Comparison of ENCODE assay signal across 16 cellular contexts in the genomic region with DNA sequence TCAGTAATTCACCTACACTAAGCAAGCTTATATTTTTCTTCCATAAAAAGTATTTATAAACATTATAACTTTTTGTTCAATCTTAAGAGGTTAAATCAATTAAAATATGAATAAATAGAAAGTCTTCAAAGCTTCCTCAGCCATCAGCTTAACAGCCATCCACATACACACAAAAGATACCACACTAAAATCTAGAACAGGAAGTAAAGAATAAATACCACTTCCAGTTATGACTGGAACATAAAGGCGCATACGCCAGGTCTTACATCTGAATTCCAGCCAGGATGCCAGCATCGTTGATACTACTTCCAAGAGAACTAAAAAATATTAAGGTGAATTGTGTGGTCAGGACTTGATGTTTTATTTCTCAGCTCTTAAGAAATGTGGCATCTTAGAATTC. TPM values are rescaled to one million over a fixed set of nuclear protein-coding genes. Genes with fewer than 3 reads are reported as not detected.
DNase-seq lines count a peak whose midpoint lies in the region; ATAC-seq and TF ChIP-seq lines count a peak whose summit lies in the region.
"Had no signal": no experiment of that assay in that cellular context is flagged by ENCODE, and none has a peak within 500 bp of the region (broad histone marks: within the 10 kb centered on the region; RNA-seq: fewer than 3 reads in every experiment).

No MANE protein-coding gene starts in this region.

- TF ChIP-seq CTCF in GM12865 (IDR thresholded peaks at IDR 0.05; ENCODE audit: insufficient read depth, low read depth, low read length, missing control alignments) (no peak), sigmoid colon (IDR thresholded peaks at IDR 0.05) (no peak), RWPE1 (conservative IDR thresholded peaks at IDR 0.05; ENCODE audit: low read depth) (no peak), left ventricle myocardium inferior (IDR thresholded peaks at IDR 0.05; ENCODE audit: borderline replicate concordance) (no peak)

- peaks cover 2 to 19% (median 6%) of the 10 kb centered on the region in 3 donors for H3K27me3 ChIP-seq in sigmoid colon
- H3K27me3 ChIP-seq in left ventricle myocardium inferior (ENCODE audit: low read depth) = peaks cover 85% of the 10 kb centered on the region

- H3K4me3 ChIP-seq in GM12865 (ENCODE audit: low read depth, low read length) = no peak overlapping the region
- H3K4me3 ChIP-seq in sigmoid colon = no peak overlapping the region
- H3K4me3 ChIP-seq in left ventricle myocardium inferior = no peak overlapping the region
- H3K4me3 ChIP-seq: lower lobe of right lung, prostate gland, tibial nerve had no signal

- H3K27me3 Mint-ChIP-seq in activated naive CD4-positive, alpha-beta T cell treated with anti-CD3 and anti-CD28 coated beads for 36 hours (ENCODE audit: low read depth) = peaks cover 25% of the 10 kb centered on the region

- no peak overlapping the region for H3K27ac Mint-ChIP-seq in activated naive CD4-positive, alpha-beta T cell treated with anti-CD3 and anti-CD28 coated beads for 36 hours
- H3K27ac Mint-ChIP-seq: CD4-positive, CD25-positive, alpha-beta regulatory T cell had no signal

- peaks cover 6% of the 10 kb centered on the region for H3K4me1 Mint-ChIP-seq in activated naive CD4-positive, alpha-beta T cell treated with anti-CD3 and anti-CD28 coated beads for 36 hours (ENCODE audit: low read depth)

- CTCF ChIA-PET in activated naive CD4-positive, alpha-beta T cell treated with anti-CD3 and anti-CD28 coated beads for 36 hours (lab: Charles Lee) = interaction anchor here (0.9 to 1.3 kb wide), 2 partner anchors 393 to 621 kb away, joined by 3 to 4 read pairs; no protein-coding TSS in a partner anchor
- CTCF ChIA-PET in RWPE1 (lab: Yijun Ruan, JAX) = interaction anchor here (0.8 kb wide), 1 partner anchor 400 kb away, joined by 4 read pairs; no protein-coding TSS in a partner anchor

- no peaks in the 10 kb centered on the region for H3K9me3 Mint-ChIP-seq in activated naive CD4-positive, alpha-beta T cell treated with anti-CD3 and anti-CD28 coated beads for 36 hours

- H3K27ac ChIP-seq in sigmoid colon (no peak overlapping the region), RWPE1 (no peak overlapping the region), left ventricle myocardium inferior (replicated peaks) (no peak overlapping the region)
- H3K27ac ChIP-seq: lower lobe of right lung, tibial nerve, VCaP had no signal

- no peaks in the 10 kb centered on the region for H3K9me3 ChIP-seq in sigmoid colon
- no peaks in the 10 kb centered on the region for H3K9me3 ChIP-seq in left ventricle myocardium inferior (replicated peaks)
- H3K9me3 ChIP-seq: lower lobe of right lung, prostate gland, tibial nerve had no signal

- no peaks in the 10 kb centered on the region for H3K36me3 Mint-ChIP-seq in activated naive CD4-positive, alpha-beta T cell treated with anti-CD3 and anti-CD28 coated beads for 36 hours (ENCODE audit: low read depth)
- H3K36me3 Mint-ChIP-seq: CD4-positive, CD25-positive, alpha-beta regulatory T cell had no signal

- POLR2A ChIA-PET in RWPE1 (lab: Yijun Ruan, JAX; ENCODE audit: low non-redundant PET) = no interaction called here

- DNase-seq in GM12865 (ENCODE audit: low read depth) (peak; percentile 21), MV-4-11 (lab: John Stamatoyannopoulos, UW) (peak; percentile 41), sigmoid colon (no peak), RWPE1 (ENCODE audit: low spot score) (no peak), left ventricle myocardium inferior (no peak)
- DNase-seq in activated naive CD4-positive, alpha-beta T cell treated with anti-CD3 and anti-CD28 coated beads for 36 hours = no peak
- DNase-seq: CD4-positive, CD25-positive, alpha-beta regulatory T cell; cerebellar nuclear complex; lower lobe of right lung; NCI-H1092 treated with DMSO at 0.1 percent for 48 hours had no signal

- TF ChIP-seq POLR2A in sigmoid colon (IDR thresholded peaks at IDR 0.05) = no peak

- ATAC-seq in GM19438 (IDR thresholded peaks at IDR 0.05; ENCODE audit: low read depth, unreplicated experiment) = peak; percentile 71
- peak; percentile 73 for ATAC-seq in HG02943 (IDR thresholded peaks at IDR 0.05; ENCODE audit: low read depth, unreplicated experiment)
- ATAC-seq: lower lobe of right lung, Panc1 had no signal

- no peak for TF ChIP-seq EP300 in sigmoid colon (IDR thresholded peaks at IDR 0.05)

- H3K36me3 ChIP-seq in sigmoid colon (no peaks in the 10 kb centered on the region), left ventricle myocardium inferior (no peaks in the 10 kb centered on the region)
- H3K36me3 ChIP-seq: lower lobe of right lung, prostate gland, tibial nerve had no signal

- H3K4me1 ChIP-seq in sigmoid colon = peaks cover 0 to under 1% (median under 1%) of the 10 kb centered on the region in 4 donors
- H3K4me1 ChIP-seq in left ventricle myocardium inferior = peaks cover 3% of the 10 kb centered on the region
- H3K4me1 ChIP-seq: prostate gland had no signal

- H3K4me3 Mint-ChIP-seq in activated naive CD4-positive, alpha-beta T cell treated with anti-CD3 and anti-CD28 coated beads for 36 hours = no peak overlapping the region
- H3K4me3 Mint-ChIP-seq: CD4-positive, CD25-positive, alpha-beta regulatory T cell had no signal

- 31 to 33% methylated on average over 3 of the region's 3 CpGs for WGBS in sigmoid colon, 2 donors

- intact Hi-C loops in activated naive CD4-positive, alpha-beta T cell treated with anti-CD3 and anti-CD28 coated beads for 36 hours (cut with micrococcal nuclease) = no loop called here
- intact Hi-C loops in sigmoid colon (cut with DNase I) = no loop called here
- intact Hi-C loops in left ventricle myocardium inferior (cut with micrococcal nuclease) = no loop called here

RNA-seq across cellular contexts. Expression of gene SIX1, which starts 17.0 kb away (rescaled TPM):
- total RNA-seq in activated naive CD4-positive, alpha-beta T cell treated with anti-CD3 and anti-CD28 coated beads for 36 hours = not detected
- total RNA-seq in sigmoid colon = under 1 TPM in 1 of 4 donors, not detected in 3; 0.71 TPM
- polyA plus RNA-seq in sigmoid colon = under 1 TPM in 1 of 3 donors, not detected in 2; 0.01 TPM
- not detected for total RNA-seq in left ventricle myocardium inferior
- total RNA-seq: CD4-positive, CD25-positive, alpha-beta regulatory T cell had no signal
- polyA plus RNA-seq: CD4-positive, CD25-positive, alpha-beta regulatory T cell had no signal

Comparison
In these comparisons a context has a peak if more than half of its experiments do, and no peak if none do; other contexts are left out.
1. DNase-seq: peak in GM12865 (single experiment) and MV-4-11 (single experiment); none in activated naive CD4-positive, alpha-beta T cell treated with anti-CD3 and anti-CD28 coated beads for 36 hours (single experiment), sigmoid colon (single experiment), RWPE1 (single experiment) and left ventricle myocardium inferior (single experiment).